ENCODE assay signal across 1 cellular context in genomic region chr22:24578355-24579241, GRCh38.
A peak's percentile ranks its signal among the peaks of the same experiment; 100 is the strongest.
TF ChIP-seq lines count a peak whose summit lies in the region.

No MANE protein-coding gene starts in this region.

TF ChIP-seq in GM12878, 131 proteins besides CTCF, POLR2A, EP300 and RAD21:
- no peak for TF ChIP-seq CBX3 (IDR thresholded peaks at IDR 0.05; ENCODE audit: borderline replicate concordance, low read depth)
- 0 out of 2 replicates have a peak, but pooled peaks have one; percentile 27 for TF ChIP-seq FOXK2 (IDR thresholded peaks at IDR 0.05)
